9 cellular contexts compared by ENCODE assay signal in the genomic region with DNA sequence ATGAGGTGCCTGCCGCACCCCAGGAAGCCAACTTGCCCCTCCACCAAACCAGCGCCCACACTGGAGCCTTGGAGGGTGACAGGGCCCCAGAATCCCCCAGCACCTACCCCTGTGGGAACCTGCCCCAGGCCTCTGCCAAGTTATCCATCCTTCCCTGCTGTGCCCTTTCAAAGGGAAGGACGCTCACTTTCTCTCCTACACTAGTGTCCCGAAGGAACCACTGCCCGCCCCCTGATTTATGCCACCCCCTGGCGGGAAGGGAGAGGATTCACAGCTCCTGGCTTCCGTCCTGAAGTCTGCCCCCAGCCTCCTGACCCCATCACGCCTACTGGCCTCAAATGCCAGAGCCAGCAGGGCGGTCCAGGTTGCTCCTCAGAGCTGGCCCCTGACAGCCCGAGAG. TPM values are rescaled to one million over a fixed set of nuclear protein-coding genes. Genes with fewer than 3 reads are reported as not detected.
DNase-seq lines count a peak whose midpoint lies in the region; ATAC-seq, FAIRE-seq and TF ChIP-seq lines count a peak whose summit lies in the region.
"Had no signal": no experiment of that assay in that cellular context is flagged by ENCODE, and none has a peak within 500 bp of the region (broad histone marks: within the 10 kb centered on the region; RNA-seq: fewer than 3 reads in every experiment).

No MANE protein-coding gene starts in this region.

- peaks cover 16% of the 10 kb centered on the region for H3K4me1 Mint-ChIP-seq in mesothelial cell of epicardium

- TF ChIP-seq POLR2A in K562 (conservative IDR thresholded peaks at IDR 0.05): no peak

- CTCF ChIA-PET in K562 (lab: Yijun Ruan, JAX; ENCODE audit: low intra/inter-chr PET ratio): interaction anchor here (1.0 kb wide), 1 partner anchor 32 kb away, joined by 3 read pairs; no protein-coding TSS in a partner anchor

- no peaks in the 10 kb centered on the region for H3K9me3 Mint-ChIP-seq in mesothelial cell of epicardium

- H3K4me2 ChIP-seq in BLaER1 treated with 17β-estradiol and CSF1 and Interleukin-3, amounts not matched to agents 10 nM and 100 nM: peak overlapping the region; percentile 58 to 86 (median 73); a peak in 21 of 22 replicates
- no peak overlapping the region; the same call in 1 of the 2 replicates for H3K4me2 ChIP-seq in K562 (ENCODE audit: insufficient read depth, low read length)

- H3K36me3 ChIP-seq in BLaER1 treated with 17β-estradiol and CSF1 and Interleukin-3, amounts not matched to agents 10 nM and 100 nM: no peaks in the 10 kb centered on the region
- H3K36me3 ChIP-seq in K562 (ENCODE audit: control insufficient read depth, insufficient read depth, low read length): no peaks in the 10 kb centered on the region; the same call in 2 of the 3 replicates
- H3K36me3 ChIP-seq: heart left ventricle had no signal

- TF ChIP-seq EP300 in K562 (IDR thresholded peaks at IDR 0.05; ENCODE audit: low read length): no peak

- no peaks in the 10 kb centered on the region for H3K36me3 Mint-ChIP-seq in mesothelial cell of epicardium

- H3K27ac Mint-ChIP-seq in mesothelial cell of epicardium: no peak overlapping the region

- no peaks in the 10 kb centered on the region for H3K9me1 ChIP-seq in K562 (ENCODE audit: control insufficient read depth, insufficient read depth, low read length)

- peaks cover 0 to 10% (median 0%) of the 10 kb centered on the region in 11 experiments; a peak in 6 of 22 replicates for H3K27me3 ChIP-seq in BLaER1 treated with 17β-estradiol and CSF1 and Interleukin-3, amounts not matched to agents 10 nM and 100 nM
- H3K27me3 ChIP-seq in K562 (ENCODE audit: control insufficient read depth in 2 of 2, insufficient read depth in 2 of 2, low read length in 2 of 2): peaks cover 15 to 18% of the 10 kb centered on the region in 2 experiments; a peak in 4 of 5 replicates
- H3K27me3 ChIP-seq: heart left ventricle had no signal

- H3K9ac ChIP-seq in BLaER1 treated with 17β-estradiol and CSF1 and Interleukin-3, amounts not matched to agents 10 nM and 100 nM: peak overlapping the region in 5 of 11 experiments; percentile 11 to 88 (median 31); a peak in 6 of 22 replicates
- H3K9ac ChIP-seq in K562 (ENCODE audit: insufficient read depth in 1 of 2, low read depth in 2 of 2, low read length in 2 of 2): peak overlapping the region in 1 of 2 experiments; percentile 36; a peak in 1 of 4 replicates

- POLR2A ChIA-PET in K562 (lab: Yijun Ruan, JAX): interaction anchor here (0.6 to 0.8 kb wide), 8 partner anchors 20 to 1459 kb away, joined by 3 to 4 read pairs (median 3); a partner anchor contains a TSS

- H3K27ac ChIP-seq in BLaER1 treated with 17β-estradiol and CSF1 and Interleukin-3, amounts not matched to agents 10 nM and 100 nM: no peak overlapping the region
- H3K27ac ChIP-seq in K562 (ENCODE audit: extremely low read depth, low read depth, low read length): no peak overlapping the region

- H3K4me3 Mint-ChIP-seq in mesothelial cell of epicardium: peak overlapping the region; percentile 72

- TSS peak; percentile 60 for BruUV-seq in K562 (replicated peaks; lab: Mats Ljungman, UMichigan)

- in situ Hi-C loops in K562 (cut with MboI): no loop called here

- TF ChIP-seq RAD21 in K562 (CRISPR knock-in tag; conservative IDR thresholded peaks at IDR 0.05 in 1 of 2, IDR thresholded peaks at IDR 0.05 in 1 of 2): peak in 1 of 2 experiments; percentile 45; a peak in 2 of 4 replicates

- H2AFZ ChIP-seq in K562 (ENCODE audit: low read depth, low read length): no peak overlapping the region

- H3K79me2 ChIP-seq in K562 (ENCODE audit: control insufficient read depth, insufficient read depth, low read length): no peaks in the 10 kb centered on the region

- H4K20me1 ChIP-seq in BLaER1 treated with 17β-estradiol and CSF1 and Interleukin-3, amounts not matched to agents 10 nM and 100 nM: peaks cover 0 to 28% (median 7%) of the 10 kb centered on the region in 11 experiments; a peak in 9 of 22 replicates
- H4K20me1 ChIP-seq in K562 (replicated peaks; ENCODE audit: control insufficient read depth, insufficient read depth, low read length): 0 out of 2 replicates have a peak, but pooled peaks cover 3% of the 10 kb centered on the region

- TF ChIP-seq CTCF in K562 (IDR thresholded peaks at IDR 0.05 in 2 of 3, conservative IDR thresholded peaks at IDR 0.05 in 1 of 3; ENCODE audit: insufficient read depth in 2 of 3, low read depth in 1 of 3, low read length in 3 of 3): peak; percentile 64 to 72 (median 68)
- TF ChIP-seq CTCF in mesothelial cell of epicardium (IDR thresholded peaks at IDR 0.05; ENCODE audit: unreplicated experiment): peak; percentile 19

- WGBS in K562 (ENCODE audit: insufficient coverage, low coverage, missing lambda C conversion rate): 29% methylated on average over 10 of the region's 10 CpGs

- H3K4me3 ChIP-seq in BLaER1 treated with 17β-estradiol and CSF1 and Interleukin-3, amounts not matched to agents 10 nM and 100 nM: peak overlapping the region in 1 of 10 experiments; percentile 90; a peak in 1 of 20 replicates
- no peak overlapping the region for H3K4me3 ChIP-seq in K562

- peak; percentile 35 for FAIRE-seq in K562 (lab: Jason Lieb, UNC)

- ATAC-seq in K562: no peak
- no peak for ATAC-seq in GM21381 (IDR thresholded peaks at IDR 0.05; ENCODE audit: unreplicated experiment)
- ATAC-seq in GM18511 (IDR thresholded peaks at IDR 0.05; ENCODE audit: unreplicated experiment): no peak
- ATAC-seq: heart left ventricle had no signal

- no peaks in the 10 kb centered on the region for H3K9me3 ChIP-seq in BLaER1 treated with 17β-estradiol and CSF1 and Interleukin-3, amounts not matched to agents 10 nM and 100 nM (replicated peaks in 1 of 11)
- H3K9me3 ChIP-seq in K562 (replicated peaks; ENCODE audit: control insufficient read depth, insufficient read depth, low read depth, low read length): no peaks in the 10 kb centered on the region
- H3K9me3 ChIP-seq: heart left ventricle had no signal

- peaks cover 24% of the 10 kb centered on the region for H3K27me3 Mint-ChIP-seq in mesothelial cell of epicardium (ENCODE audit: low read depth)

- peaks cover 33 to 51% (median 48%) of the 10 kb centered on the region in 10 experiments for H3K4me1 ChIP-seq in BLaER1 treated with 17β-estradiol and CSF1 and Interleukin-3, amounts not matched to agents 10 nM and 100 nM
- peaks cover 16 to 42% of the 10 kb centered on the region in 2 experiments; a peak in 4 of 5 replicates for H3K4me1 ChIP-seq in K562 (replicated peaks in 1 of 2; ENCODE audit: control insufficient read depth in 2 of 2, insufficient read depth in 2 of 2, low read length in 2 of 2)

- intact Hi-C loops in K562 (cut with micrococcal nuclease): no loop called here

- DNase-seq in HT-29 (ENCODE audit: low spot score): peak; percentile 65
- peak; percentile 66 to 72 (median 69) for DNase-seq in K562 (ENCODE audit: extremely low read depth in 1 of 4, low spot score in 3 of 4)
- no peak for DNase-seq in mesothelial cell of epicardium (ENCODE audit: low spot score in 2 of 2, unreplicated experiment in 2 of 2)
- no peak for DNase-seq in NCI-H526 treated with DMSO at 0.1 percent for 48 hours (lab: John Stamatoyannopoulos, UW)
- no peak for DNase-seq in stimulated activated naive CD4-positive, alpha-beta T cell treated with Interleukin-2 at 50 U/mL for 16 hours (lab: John Stamatoyannopoulos, UW)

RNA-seq across cellular contexts. Expression of a gene that starts 1.4 kb away (rescaled TPM):
- total RNA-seq in HT-29 (2014; rRNA removed; shearing (Covaris generic)): 4.0 and 4.4 TPM in 2 replicates
- 2.9 and 11.6 TPM in 2 replicates for total RNA-seq in K562 (2011; cell fraction: chromatin; rRNA removed; ENCODE audit: low replicate concordance)
- total RNA-seq in K562 (2011; cell fraction: nucleolus; rRNA removed): 6.2 and 7.6 TPM in 2 replicates
- 3.4 and 4.6 TPM in 2 replicates for total RNA-seq in K562 (2011; cell fraction: nucleoplasm; rRNA removed)
- total RNA-seq in K562 (2014; rRNA removed): 1.0 and 1.1 TPM in 2 replicates
- total RNA-seq in K562 (2014; rRNA removed; fragmentation: Illumina TruSeq; extraction: Trizol): 0.13 and 0.76 TPM in 2 replicates
- 0.53 and 0.69 TPM in 2 replicates for total RNA-seq in K562 (2015; rRNA removed; fragmentation: Illumina TruSeq; extraction: Trizol)
- 1.8 and 1.9 TPM in 2 replicates for total RNA-seq in K562 (2021)
- polyA plus RNA-seq in K562 (2011; rRNA removed): 1.4 and 2.8 TPM in 2 replicates
- polyA plus RNA-seq in K562 (2011; cell fraction: cytosol; rRNA removed): 2.5 and 3.6 TPM in 2 replicates
- polyA plus RNA-seq in K562 (2011; cell fraction: nucleus; rRNA removed): 4.8 and 5.7 TPM in 2 replicates
- polyA plus RNA-seq in K562 (2012): 1.2 and 5.4 TPM in 2 replicates
- polyA plus RNA-seq in K562 (2014; fragmentation: Illumina TruSeq; extraction: Trizol): 1.5 TPM in 2 replicates
- polyA plus RNA-seq in K562 (2014; fragmentation: Nextera tagmentation; extraction: Ambion mirVana): not detected
- polyA plus RNA-seq in K562 (2014; rRNA removed): 1.00 and 1.2 TPM in 2 replicates
- 2.9 and 3.4 TPM in 2 replicates for polyA minus RNA-seq in K562 (2011; rRNA and poly(A)+ RNA removed)
- 3.0 and 3.9 TPM in 2 replicates for polyA minus RNA-seq in K562 (2011; cell fraction: cytosol; rRNA and poly(A)+ RNA removed)
- polyA minus RNA-seq in K562 (2011; cell fraction: nucleus; rRNA and poly(A)+ RNA removed): 3.5 and 5.4 TPM in 2 replicates
- 18.5 to 21.7 TPM (median 19.5 TPM) in 3 replicates for total RNA-seq in mesothelial cell of epicardium

RNA-seq across cellular contexts. Expression of a gene that starts 42.7 kb away (rescaled TPM):
- 0.31 and 1.6 TPM in 2 replicates for total RNA-seq in HT-29 (2014; rRNA removed; shearing (Covaris generic))
- total RNA-seq in K562 (2011; cell fraction: chromatin; rRNA removed; ENCODE audit: low replicate concordance): 0.14 and 0.35 TPM in 2 replicates
- 0.17 and 0.26 TPM in 2 replicates for total RNA-seq in K562 (2011; cell fraction: nucleolus; rRNA removed)
- 0.22 and 0.53 TPM in 2 replicates for total RNA-seq in K562 (2011; cell fraction: nucleoplasm; rRNA removed)
- total RNA-seq in K562 (2014; rRNA removed) (0.05 TPM in 1 of 2 replicates, not detected in the other), K562 (2014; rRNA removed; fragmentation: Illumina TruSeq; extraction: Trizol) (not detected in 2 replicates), K562 (2015; rRNA removed; fragmentation: Illumina TruSeq; extraction: Trizol) (0.04 TPM in 1 of 2 replicates, not detected in the other), K562 (2021) (0.29 and 0.42 TPM in 2 replicates), mesothelial cell of epicardium (23.4 to 25.1 TPM (median 24.0 TPM) in 3 replicates)
- polyA plus RNA-seq in K562 (2011; rRNA removed) (0.07 TPM in 1 of 2 replicates, not detected in the other), K562 (2014; fragmentation: Illumina TruSeq; extraction: Trizol) (0.06 and 0.14 TPM in 2 replicates), K562 (2014; fragmentation: Nextera tagmentation; extraction: Ambion mirVana) (not detected), K562 (2014; rRNA removed) (not detected in 2 replicates)
- 0.09 and 0.13 TPM in 2 replicates for polyA plus RNA-seq in K562 (2011; cell fraction: cytosol; rRNA removed)
- polyA plus RNA-seq in K562 (2011; cell fraction: nucleus; rRNA removed): 0.25 and 0.30 TPM in 2 replicates
- 0.16 and 0.22 TPM in 2 replicates for polyA plus RNA-seq in K562 (2012)
- 0.06 TPM in 1 of 2 replicates, not detected in the other for polyA minus RNA-seq in K562 (2011; rRNA and poly(A)+ RNA removed)
- 0.29 and 0.82 TPM in 2 replicates for polyA minus RNA-seq in K562 (2011; cell fraction: cytosol; rRNA and poly(A)+ RNA removed)
- polyA minus RNA-seq in K562 (2011; cell fraction: nucleus; rRNA and poly(A)+ RNA removed): 0.11 and 0.13 TPM in 2 replicates

RNA-seq across cellular contexts. Expression of a gene that starts 56.9 kb away (rescaled TPM):
- total RNA-seq in HT-29 (2014; rRNA removed; shearing (Covaris generic)): 16.6 and 19.8 TPM in 2 replicates
- 12.2 and 21.7 TPM in 2 replicates for total RNA-seq in K562 (2011; cell fraction: chromatin; rRNA removed; ENCODE audit: low replicate concordance)
- 17.6 and 21.2 TPM in 2 replicates for total RNA-seq in K562 (2011; cell fraction: nucleolus; rRNA removed)
- 11.2 and 13.3 TPM in 2 replicates for total RNA-seq in K562 (2011; cell fraction: nucleoplasm; rRNA removed)
- total RNA-seq in K562 (2014; rRNA removed): 4.8 TPM in 2 replicates
- total RNA-seq in K562 (2014; rRNA removed; fragmentation: Illumina TruSeq; extraction: Trizol): 1.4 and 3.2 TPM in 2 replicates
- total RNA-seq in K562 (2015; rRNA removed; fragmentation: Illumina TruSeq; extraction: Trizol): 2.6 and 3.1 TPM in 2 replicates
- total RNA-seq in K562 (2021): 5.7 and 7.1 TPM in 2 replicates
- polyA plus RNA-seq in K562 (2011; rRNA removed): 5.3 and 6.2 TPM in 2 replicates
- 4.5 and 8.1 TPM in 2 replicates for polyA plus RNA-seq in K562 (2011; cell fraction: cytosol; rRNA removed)
- 4.7 and 5.5 TPM in 2 replicates for polyA plus RNA-seq in K562 (2011; cell fraction: nucleus; rRNA removed)
- 3.0 and 3.6 TPM in 2 replicates for polyA plus RNA-seq in K562 (2012)
- polyA plus RNA-seq in K562 (2014; fragmentation: Illumina TruSeq; extraction: Trizol): 3.5 and 4.9 TPM in 2 replicates
- under 1 TPM in 1 of 2 experiments, not detected in 1; 0.08 TPM for polyA plus RNA-seq in K562 (2014; fragmentation: Nextera tagmentation; extraction: Ambion mirVana)
- 1.7 and 3.5 TPM in 2 replicates for polyA plus RNA-seq in K562 (2014; rRNA removed)
- 4.9 and 6.5 TPM in 2 replicates for polyA minus RNA-seq in K562 (2011; rRNA and poly(A)+ RNA removed)
- polyA minus RNA-seq in K562 (2011; cell fraction: cytosol; rRNA and poly(A)+ RNA removed): 5.1 and 6.6 TPM in 2 replicates
- polyA minus RNA-seq in K562 (2011; cell fraction: nucleus; rRNA and poly(A)+ RNA removed): 2.3 and 3.1 TPM in 2 replicates
- 4.3 to 5.2 TPM (median 4.9 TPM) in 3 replicates for total RNA-seq in mesothelial cell of epicardium

Comparison
In these comparisons a context has a peak if more than half of its experiments do, and no peak if none do; other contexts are left out.
1. DNase-seq: peak in HT-29 (single experiment) and K562 (4 of 4); none in mesothelial cell of epicardium (0 of 2), NCI-H526 treated with DMSO at 0.1 percent for 48 hours (single experiment) and stimulated activated naive CD4-positive, alpha-beta T cell treated with Interleukin-2 at 50 U/mL for 16 hours (single experiment).